ENCODE assay signal across 8 cellular contexts in the genomic region with DNA sequence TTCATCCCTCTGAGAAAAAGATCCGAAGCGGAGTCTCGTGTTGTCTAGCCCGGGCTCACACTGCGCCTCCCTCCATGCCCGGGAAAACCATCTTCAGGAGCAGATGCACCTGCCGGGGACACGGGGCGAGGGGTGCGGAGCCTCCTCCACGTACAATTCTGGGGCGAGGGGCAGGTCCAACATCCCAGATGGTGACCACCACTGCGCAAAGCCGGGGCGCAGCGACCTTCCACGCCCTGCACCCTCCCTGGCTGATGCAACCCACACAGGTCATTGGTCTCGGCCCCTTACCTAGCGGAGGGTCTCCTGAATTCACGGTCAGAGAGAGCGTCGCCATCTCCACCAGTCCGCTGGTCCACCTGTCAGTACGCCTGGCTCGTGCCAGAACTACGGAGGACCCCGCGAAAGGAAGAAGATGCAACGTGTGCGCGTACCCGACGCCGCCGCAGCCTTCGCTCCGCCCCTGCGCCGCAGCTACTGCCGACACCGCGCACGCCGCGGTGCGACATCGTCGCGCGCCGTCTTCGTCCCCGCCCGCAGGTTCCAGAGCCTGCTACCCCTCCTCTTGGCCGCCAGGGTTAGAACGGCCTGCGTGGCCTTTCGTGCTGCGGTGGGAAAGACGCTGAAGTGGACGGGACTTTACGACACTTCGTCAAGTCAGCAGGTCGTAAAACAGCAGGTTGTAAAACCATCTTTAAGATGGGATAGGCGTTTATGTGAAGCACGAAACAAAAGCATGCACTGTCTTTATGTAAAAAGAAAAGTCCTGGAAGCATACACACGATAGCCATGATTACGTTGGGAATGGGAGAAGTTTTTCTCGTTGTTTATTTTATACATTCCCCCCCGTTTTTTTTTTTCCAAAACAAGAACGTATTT. TPM values are rescaled to one million over a fixed set of nuclear protein-coding genes. Genes with fewer than 3 reads are reported as not detected.
A peak's percentile ranks its signal among the peaks of the same experiment; 100 is the strongest.
DNase-seq lines count a peak whose midpoint lies in the region; ATAC-seq lines count a peak whose summit lies in the region.

A gene (minus strand): TSS at position 454 of the 879 bp plus-strand sequence. CDS start 117 bp downstream, at position 337.

- DNase-seq in AML-193 (lab: John Stamatoyannopoulos, UW) (peak; percentile 93 to 96), NCI-H510A (lab: John Stamatoyannopoulos, UW) (peak; percentile 92), kidney tubule cell (ENCODE audit: low spot score) (peak; percentile 99)
- DNase-seq in activated CD4-positive, alpha-beta T cell treated with anti-CD3 and anti-CD28 coated beads for 36 hours, result peak; percentile 96
- DNase-seq in stimulated activated CD4-positive, alpha-beta T cell treated with anti-CD3 and anti-CD28 coated beads, Interleukin-1b, Interleukin-23, amount 100 ng/mL, for 4 hours (ENCODE audit: low read depth in 2 of 2), result peak; percentile 86 to 88

- peaks cover 25% of the 10 kb centered on the region for H3K36me3 Mint-ChIP-seq in activated CD4-positive, alpha-beta T cell treated with anti-CD3 and anti-CD28 coated beads for 36 hours (ENCODE audit: low read depth)

- POLR2A ChIA-PET in activated CD4-positive, alpha-beta T cell treated with anti-CD3 and anti-CD28 coated beads for 36 hours (lab: Charles Lee), result no interaction called here

- H3K4me1 Mint-ChIP-seq in activated CD4-positive, alpha-beta T cell treated with anti-CD3 and anti-CD28 coated beads for 36 hours, result peaks cover 36% of the 10 kb centered on the region

- H3K27me3 Mint-ChIP-seq in activated CD4-positive, alpha-beta T cell treated with anti-CD3 and anti-CD28 coated beads for 36 hours, result no peaks in the 10 kb centered on the region

- peak; percentile 99 for ATAC-seq in GM19043 (IDR thresholded peaks at IDR 0.05; ENCODE audit: low read depth, unreplicated experiment)
- ATAC-seq in HG03432 (IDR thresholded peaks at IDR 0.05; ENCODE audit: unreplicated experiment), result peak; percentile 99
- peak; percentile 98 for ATAC-seq in activated CD4-positive, alpha-beta T cell treated with anti-CD3 and anti-CD28 coated beads for 36 hours

- H3K27ac ChIP-seq in cingulate gyrus (ENCODE audit: low read depth, low read length), result peak within 1 kb of the TSS; percentile 87

- CTCF ChIA-PET in activated CD4-positive, alpha-beta T cell treated with anti-CD3 and anti-CD28 coated beads for 36 hours (lab: Charles Lee), result no interaction called here

- H3K4me3 Mint-ChIP-seq in activated CD4-positive, alpha-beta T cell treated with anti-CD3 and anti-CD28 coated beads for 36 hours, result peak within 1 kb of the TSS; percentile 100

- peak within 1 kb of the TSS; percentile 98 for H3K27ac Mint-ChIP-seq in activated CD4-positive, alpha-beta T cell treated with anti-CD3 and anti-CD28 coated beads for 36 hours

- intact Hi-C loops in activated CD4-positive, alpha-beta T cell treated with anti-CD3 and anti-CD28 coated beads for 36 hours (cut with DNase I, micrococcal nuclease), result loop anchor here (1.0 to 5.0 kb wide), 4 partner anchors 43 to 874 kb away; a partner anchor contains a TSS

- no peaks in the 10 kb centered on the region for H3K9me3 Mint-ChIP-seq in activated CD4-positive, alpha-beta T cell treated with anti-CD3 and anti-CD28 coated beads for 36 hours (ENCODE audit: low read depth)

RNA-seq across cellular contexts. Expression of the gene that starts here (rescaled TPM):
- 100 to 1,000 TPM; 229 to 301 TPM for total RNA-seq in activated CD4-positive, alpha-beta T cell treated with anti-CD3 and anti-CD28 coated beads for 36 hours

Comparison
In these comparisons a context has a peak if more than half of its experiments do, and no peak if none do; other contexts are left out.
1. Peak in every context shown above with its lines: DNase-seq, ATAC-seq and H3K27ac ChIP-seq.